Comparison of ENCODE assay signal across 9 cellular contexts in genomic region chr9:130128782-130129424, GRCh38. TPM values are rescaled to one million over a fixed set of nuclear protein-coding genes. Genes with fewer than 3 reads are reported as not detected.
A peak's percentile ranks its signal among the peaks of the same experiment; 100 is the strongest.
DNase-seq lines count a peak whose midpoint lies in the region; ATAC-seq, FAIRE-seq and TF ChIP-seq lines count a peak whose summit lies in the region.
"Had no signal": no experiment of that assay in that cellular context is flagged by ENCODE, and none has a peak within 500 bp of the region (broad histone marks: within the 10 kb centered on the region; RNA-seq: fewer than 3 reads in every experiment).

No MANE protein-coding gene starts in this region.

- no peak for TF ChIP-seq CTCF in cardiac muscle cell (IDR thresholded peaks at IDR 0.05; ENCODE audit: low read depth, low read length)

- H3K4me1 ChIP-seq in cardiac muscle cell (ENCODE audit: low read depth) (peaks cover 20% of the 10 kb centered on the region), small intestine (ENCODE audit: control insufficient read depth in 2 of 2, insufficient read depth in 1 of 2, low read depth in 1 of 2, low read length in 1 of 2) (no peaks in the 10 kb centered on the region)

- ATAC-seq in HG02798 (IDR thresholded peaks at IDR 0.05; ENCODE audit: poor library complexity, unreplicated experiment) (peak; percentile 59), HG03039 (IDR thresholded peaks at IDR 0.05; ENCODE audit: unreplicated experiment) (no peak)
- ATAC-seq: Panc1 had no signal

- DNase-seq in RPMI7951 (ENCODE audit: low read depth) = peak; percentile 95
- peak; percentile 83 for DNase-seq in activated effector memory CD4-positive, alpha-beta T cell treated with anti-CD3 and anti-CD28 coated beads, Interleukin-2, amount 50 U/mL, for 16 hours
- DNase-seq in cardiac muscle cell (ENCODE audit: low read depth in 1 of 2, low spot score in 1 of 2) = peak; percentile 70 to 82
- DNase-seq in small intestine = peak; percentile 19
- no peak for DNase-seq in NCI-H82 treated with DMSO at 0.1 percent for 48 hours (lab: John Stamatoyannopoulos, UW; ENCODE audit: unreplicated experiment)

- WGBS in small intestine, 3 donors = 63 to 84% (median 73%) methylated on average over 13 of the region's 13 CpGs

- H3K36me3 ChIP-seq in cardiac muscle cell (no peaks in the 10 kb centered on the region), small intestine (ENCODE audit: control insufficient read depth in 2 of 2, insufficient read depth in 2 of 2, low read length in 2 of 2) (peaks cover 9% of the 10 kb centered on the region in 2 donors)

- no peak for FAIRE-seq in small intestine (lab: Jason Lieb, UNC)

- H3K9me3 ChIP-seq in cardiac muscle cell (ENCODE audit: low read depth) (no peaks in the 10 kb centered on the region), small intestine (ENCODE audit: control insufficient read depth, low read depth) (no peaks in the 10 kb centered on the region)

- H3K27ac ChIP-seq in cardiac muscle cell = peak overlapping the region; percentile 93
- H3K27ac ChIP-seq in small intestine (ENCODE audit: low read depth in 1 of 2, low read length in 1 of 2) = peak overlapping the region; percentile 35 to 85

- H3K27me3 ChIP-seq in cardiac muscle cell = no peaks in the 10 kb centered on the region
- no peaks in the 10 kb centered on the region for H3K27me3 ChIP-seq in small intestine (ENCODE audit: control insufficient read depth in 2 of 2, insufficient read depth in 2 of 2, low read length in 2 of 2)

- peak overlapping the region; percentile 22; the same call in 1 of the 2 replicates for H3K4me3 ChIP-seq in GM08714 (ENCODE audit: low read length)
- H3K4me3 ChIP-seq in cardiac muscle cell = no peak overlapping the region
- H3K4me3 ChIP-seq in small intestine (ENCODE audit: low read depth in 1 of 2, low read length in 2 of 2) = no peak overlapping the region

RNA-seq across cellular contexts. Expression of gene NCS1, which starts 43.3 kb away (rescaled TPM):
- 23.2 and 26.4 TPM in 2 replicates for total RNA-seq in RPMI7951 (2014; rRNA removed; shearing (Covaris generic))
- total RNA-seq in cardiac muscle cell = 55.6 and 55.7 TPM in 2 replicates
- polyA plus RNA-seq in cardiac muscle cell = 48.3 and 55.4 TPM in 2 replicates
- polyA plus RNA-seq in small intestine = 1 to 10 TPM in 1 of 3 donors, under 1 TPM in 2; 0.54 to 9.2 (median 0.89) TPM
